8 cellular contexts compared by ENCODE assay signal in genomic region chr5:178116406-178116885, GRCh38. TPM values are rescaled to one million over a fixed set of nuclear protein-coding genes. Genes with fewer than 3 reads are reported as not detected.
A peak's percentile ranks its signal among the peaks of the same experiment; 100 is the strongest.
DNase-seq lines count a peak whose midpoint lies in the region; TF ChIP-seq lines count a peak whose summit lies in the region.

No MANE protein-coding gene starts in this region.

- H3K27ac Mint-ChIP-seq in neural crest cell (ENCODE audit: unreplicated experiment), result peak overlapping the region; percentile 75

- DNase-seq in GM20000 (ENCODE audit: low spot score) (peak; percentile 79), neural crest cell (ENCODE audit: low read depth, low spot score) (peak; percentile 31), SIG-M5 treated with dmso at 0.1 percent for 504 hours (lab: John Stamatoyannopoulos, UW; ENCODE audit: unreplicated experiment) (no peak), kidney tubule cell (ENCODE audit: low spot score) (no peak), D341Med (ENCODE audit: low spot score) (no peak), G401 (ENCODE audit: low spot score) (no peak)
- DNase-seq in NK-92 treated with Interleukin-12 subunit alpha and Interleukin-12 subunit beta, amount 100 ng/mL, for 24 hours (lab: John Stamatoyannopoulos, UW), result peak; percentile 41
- peak; percentile 56 for DNase-seq in activated effector memory CD4-positive, alpha-beta T cell treated with Interleukin-2 at 50 U/mL for 16 hours

- in situ Hi-C loops in G401 (cut with HindIII; ENCODE audit: low sequenced_read_pairs), result no loop called here

- TF ChIP-seq CTCF in GM20000 (IDR thresholded peaks at IDR 0.05; ENCODE audit: extremely low read depth, missing control alignments) (no peak), neural crest cell (conservative IDR thresholded peaks at IDR 0.05) (no peak)

- peak overlapping the region; percentile 85 for H3K4me3 Mint-ChIP-seq in neural crest cell

- no peaks in the 10 kb centered on the region for H3K36me3 Mint-ChIP-seq in neural crest cell (ENCODE audit: low read depth)

- H3K4me1 Mint-ChIP-seq in neural crest cell, result peaks cover 32% of the 10 kb centered on the region

- no peaks in the 10 kb centered on the region for H3K9me3 Mint-ChIP-seq in neural crest cell

- peaks cover 43% of the 10 kb centered on the region for H3K27me3 Mint-ChIP-seq in neural crest cell (ENCODE audit: low read depth)

RNA-seq across cellular contexts. Expression of gene N4BP3, which starts 3.1 kb away (rescaled TPM):
- 1.3 and 1.4 TPM in 2 replicates for total RNA-seq in neural crest cell
- 9.3 and 10.4 TPM in 2 replicates for total RNA-seq in G401 (2014; rRNA removed; shearing (Covaris generic))

RNA-seq across cellular contexts. Expression of gene RMND5B, which starts 14.4 kb away (rescaled TPM):
- 42.4 and 43.5 TPM in 2 replicates for total RNA-seq in neural crest cell
- total RNA-seq in G401 (2014; rRNA removed; shearing (Covaris generic)), result 40.5 and 46.0 TPM in 2 replicates

RNA-seq across cellular contexts. Expression of gene NHP2, which starts 37.2 kb away (rescaled TPM):
- 169 and 174 TPM in 2 replicates for total RNA-seq in neural crest cell
- 280 and 288 TPM in 2 replicates for total RNA-seq in G401 (2014; rRNA removed; shearing (Covaris generic))

Comparison
In these comparisons a context has a peak if more than half of its experiments do, and no peak if none do; other contexts are left out.
1. DNase-seq: peak in GM20000 (single experiment), NK-92 treated with Interleukin-12 subunit alpha and Interleukin-12 subunit beta, amount 100 ng/mL, for 24 hours (single experiment), activated effector memory CD4-positive, alpha-beta T cell treated with Interleukin-2 at 50 U/mL for 16 hours (single experiment) and neural crest cell (single experiment); none in SIG-M5 treated with dmso at 0.1 percent for 504 hours (single experiment), kidney tubule cell (single experiment), D341Med (single experiment) and G401 (single experiment).